ENCODE assay signal across 8 cellular contexts in the genomic region with DNA sequence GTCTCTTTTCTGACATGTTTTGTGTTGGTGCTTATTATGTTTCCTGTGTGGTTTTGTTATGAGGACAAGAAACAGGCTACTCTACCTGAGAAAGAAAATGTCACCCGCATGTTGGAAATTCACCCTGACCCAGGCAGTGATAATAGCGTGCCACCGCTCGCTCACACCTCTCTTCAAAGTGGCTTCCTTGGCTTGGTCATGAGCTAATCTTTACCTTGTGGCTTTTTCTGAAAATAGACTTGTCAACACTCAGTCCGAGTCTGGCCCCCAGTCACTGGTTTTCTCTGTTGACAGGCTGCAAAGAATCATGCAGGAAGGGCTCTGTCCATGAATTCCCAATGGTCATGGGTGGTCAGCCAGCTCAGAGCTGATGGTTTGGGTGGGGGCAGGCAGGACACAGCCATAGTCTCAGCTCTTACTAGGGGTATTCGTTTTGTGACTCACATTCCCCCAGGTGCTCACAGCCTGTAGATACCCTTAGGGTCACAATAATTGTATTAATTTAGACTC.
DNase-seq lines count a peak whose midpoint lies in the region; ATAC-seq and TF ChIP-seq lines count a peak whose summit lies in the region.

No MANE protein-coding gene starts in this region.

- CTCF ChIA-PET in OCI-LY7 (lab: Charles Lee; ENCODE audit: unreplicated experiment) = interaction anchor here (1.0 kb wide), 1 partner anchor 12 kb away, joined by 3 read pairs; no protein-coding TSS in a partner anchor

- peak overlapping the region; percentile 10; the same call in 1 of the 2 replicates for H3K4me2 ChIP-seq in OCI-LY7 (ENCODE audit: low read length)

- BruUV-seq in OCI-LY7 (replicated peaks; lab: Mats Ljungman, UMichigan) = no TSS peak

- H3K36me3 Mint-ChIP-seq in nephron progenitor cell (ENCODE audit: low read depth) = no peaks in the 10 kb centered on the region

- H4K20me1 ChIP-seq in OCI-LY7 (ENCODE audit: insufficient read depth, low read length) = no peaks in the 10 kb centered on the region

- H3K4me3 ChIP-seq in OCI-LY7 (ENCODE audit: low read depth, low read length, poor library complexity, severe bottlenecking) = no peak overlapping the region
- no peak overlapping the region for H3K4me3 ChIP-seq in Peyer's patch

- DNase-seq in SHP77 (lab: John Stamatoyannopoulos, UW) = peak; percentile 21 to 35
- no peak for DNase-seq in SHP77 treated with DMSO at 0.1 percent for 48 hours (lab: John Stamatoyannopoulos, UW)
- DNase-seq in OCI-LY7 (ENCODE audit: low spot score) = no peak
- no peak for DNase-seq in nephron progenitor cell
- no peak for DNase-seq in NCI-H128 (lab: John Stamatoyannopoulos, UW; ENCODE audit: unreplicated experiment)
- DNase-seq in NCI-H1048 (lab: John Stamatoyannopoulos, UW) = no peak
- no peak for DNase-seq in Peyer's patch

- POLR2A ChIA-PET in OCI-LY7 (lab: Charles Lee) = interaction anchor here (0.8 kb wide), 1 partner anchor 23 kb away, joined by 3 read pairs; no protein-coding TSS in a partner anchor

- H3K9me3 ChIP-seq in OCI-LY7 (ENCODE audit: low read length) (no peaks in the 10 kb centered on the region), Peyer's patch (no peaks in the 10 kb centered on the region)

- H3K4me1 Mint-ChIP-seq in nephron progenitor cell = peaks cover 73% of the 10 kb centered on the region

- H3K9me3 Mint-ChIP-seq in nephron progenitor cell = no peaks in the 10 kb centered on the region

- H3K27ac ChIP-seq in OCI-LY7 (ENCODE audit: low read depth, low read length, poor library complexity, severe bottlenecking) = no peak overlapping the region
- peak overlapping the region in 1 of 4 donors; percentile 55 for H3K27ac ChIP-seq in Peyer's patch

- no peaks in the 10 kb centered on the region for H3K27me3 Mint-ChIP-seq in nephron progenitor cell (ENCODE audit: low read depth, poor library complexity)

- H3K4me1 ChIP-seq in OCI-LY7 (ENCODE audit: insufficient read depth, low read length, poor library complexity, severe bottlenecking) (peaks cover 45% of the 10 kb centered on the region), Peyer's patch (peaks cover 0 to 22% (median 2%) of the 10 kb centered on the region in 4 donors)

- intact Hi-C loops in OCI-LY7 (cut with micrococcal nuclease; ENCODE audit: unreplicated experiment) = loop anchor here (10.0 kb wide), 1 partner anchor 661 kb away; a partner anchor contains a TSS

- peak overlapping the region; percentile 59 for H3K27ac Mint-ChIP-seq in nephron progenitor cell

- H3K4me3 Mint-ChIP-seq in nephron progenitor cell = no peak overlapping the region

- H3K9me2 ChIP-seq in OCI-LY7 (ENCODE audit: insufficient read depth, low read length) = no peaks in the 10 kb centered on the region

- TF ChIP-seq POLR2A in Peyer's patch (IDR thresholded peaks at IDR 0.05) = no peak

- H2AFZ ChIP-seq in OCI-LY7 (ENCODE audit: low read length) = no peak overlapping the region

- no peak for TF ChIP-seq CTCF in OCI-LY7 (conservative IDR thresholded peaks at IDR 0.05; ENCODE audit: low read length)
- no peak for TF ChIP-seq CTCF in nephron progenitor cell (IDR thresholded peaks at IDR 0.05)
- no peak for TF ChIP-seq CTCF in Peyer's patch (IDR thresholded peaks at IDR 0.05)

- H3K36me3 ChIP-seq in OCI-LY7 (ENCODE audit: insufficient read depth, low read length) (no peaks in the 10 kb centered on the region), Peyer's patch (no peaks in the 10 kb centered on the region)

- peak; percentile 76 for ATAC-seq in GM21723 (IDR thresholded peaks at IDR 0.05; ENCODE audit: unreplicated experiment)

- no peaks in the 10 kb centered on the region for H3K27me3 ChIP-seq in Peyer's patch

- H3K79me2 ChIP-seq in OCI-LY7 (ENCODE audit: insufficient read depth, low read depth, low read length) = no peaks in the 10 kb centered on the region

Comparison
In these comparisons a context has a peak if more than half of its experiments do, and no peak if none do; other contexts are left out.
1. DNase-seq: peak in SHP77 (2 of 2); none in SHP77 treated with DMSO at 0.1 percent for 48 hours (single experiment), OCI-LY7 (single experiment), nephron progenitor cell (single experiment), NCI-H128 (single experiment), NCI-H1048 (single experiment) and Peyer's patch (0 of 3).